In genomic region chr19:49685845-49686332, GRCh38 we compare ENCODE assay signal across 24 cellular contexts. TPM values are rescaled to one million over a fixed set of nuclear protein-coding genes. Genes with fewer than 3 reads are reported as not detected.
DNase-seq lines count a peak whose midpoint lies in the region; ATAC-seq and TF ChIP-seq lines count a peak whose summit lies in the region.
"Had no signal": no experiment of that assay in that cellular context is flagged by ENCODE, and none has a peak within 500 bp of the region (broad histone marks: within the 10 kb centered on the region; RNA-seq: fewer than 3 reads in every experiment).

No MANE protein-coding gene starts in this region.

- peaks cover 27% of the 10 kb centered on the region for H3K36me3 Mint-ChIP-seq in T-helper 1 cell treated with Interleukin-12 subunit alpha and Interleukin-12 subunit beta and Interleukin-4 antibody, amounts not matched to agents 30 μg/mL and 1 μg/mL, for 36 hours (ENCODE audit: low read depth)
- H3K36me3 Mint-ChIP-seq in neural progenitor cell (peaks cover 21% of the 10 kb centered on the region), osteocyte (ENCODE audit: unreplicated experiment) (peaks cover 19% of the 10 kb centered on the region), nephron progenitor cell (ENCODE audit: low read depth) (peaks cover 45% of the 10 kb centered on the region)

- H2AFZ ChIP-seq in neural progenitor cell (replicated peaks), result no peak overlapping the region

- no peaks in the 10 kb centered on the region for H3K27me3 ChIP-seq in neural progenitor cell

- H3K27ac ChIP-seq in angular gyrus (ENCODE audit: low read depth, low read length) (peak overlapping the region; percentile 26), neural progenitor cell (no peak overlapping the region)
- H3K27ac ChIP-seq: stomach had no signal

- peak overlapping the region; percentile 41 for H3K27ac Mint-ChIP-seq in T-helper 1 cell treated with Interleukin-12 subunit alpha and Interleukin-12 subunit beta and Interleukin-4 antibody, amounts not matched to agents 30 μg/mL and 1 μg/mL, for 36 hours
- H3K27ac Mint-ChIP-seq in neural progenitor cell (no peak overlapping the region), osteocyte (ENCODE audit: unreplicated experiment) (no peak overlapping the region), nephron progenitor cell (no peak overlapping the region)
- H3K27ac Mint-ChIP-seq: activated T-helper 2 cell treated with anti-CD3 and anti-CD28 coated beads, Interferon-gamma antibody, Interleukin-2, Interleukin-4, amounts not matched to agents 10 μg/mL and 5 μg/mL and 100 μg/mL, durations not matched to agents 14 hours and 24 hours and 36 hours had no signal

- no peak overlapping the region for H3K4me3 Mint-ChIP-seq in T-helper 1 cell treated with Interleukin-12 subunit alpha and Interleukin-12 subunit beta and Interleukin-4 antibody, amounts not matched to agents 30 μg/mL and 1 μg/mL, for 36 hours
- peak overlapping the region; percentile 43 for H3K4me3 Mint-ChIP-seq in neural progenitor cell
- no peak overlapping the region for H3K4me3 Mint-ChIP-seq in osteocyte (ENCODE audit: unreplicated experiment)
- no peak overlapping the region for H3K4me3 Mint-ChIP-seq in nephron progenitor cell
- H3K4me3 Mint-ChIP-seq: naive thymus-derived CD8-positive, alpha-beta T cell had no signal

- H3K27me3 Mint-ChIP-seq in T-helper 1 cell treated with Interleukin-12 subunit alpha and Interleukin-12 subunit beta and Interleukin-4 antibody, amounts not matched to agents 30 μg/mL and 1 μg/mL, for 36 hours (ENCODE audit: low read depth), result peaks cover 7% of the 10 kb centered on the region
- peaks cover 8% of the 10 kb centered on the region for H3K27me3 Mint-ChIP-seq in neural progenitor cell (ENCODE audit: insufficient read depth, low read depth)
- no peaks in the 10 kb centered on the region for H3K27me3 Mint-ChIP-seq in osteocyte (ENCODE audit: unreplicated experiment)
- no peaks in the 10 kb centered on the region for H3K27me3 Mint-ChIP-seq in nephron progenitor cell (ENCODE audit: low read depth, poor library complexity)

- DNase-seq in T-helper 1 cell, result no peak
- no peak for DNase-seq in neural progenitor cell (ENCODE audit: low spot score)
- DNase-seq in osteocyte (ENCODE audit: extremely low spot score, unreplicated experiment), result no peak
- DNase-seq in nephron progenitor cell, result no peak
- DNase-seq: activated CD4-positive, alpha-beta T cell treated with anti-CD3 and anti-CD28 coated beads for 48 hours; cerebellar nuclear complex; DMS79 treated with DMSO at 0.1 percent for 48 hours; effector CD4-positive, alpha-beta T cell; kidney glomerular epithelial cell; naive thymus-derived CD8-positive, alpha-beta T cell; NCI-H146; NCI-H2171 treated with DMSO at 0.1 percent for 48 hours; NCI-H69; Right ventricle myocardium superior; stimulated activated CD4-positive, alpha-beta T cell treated with anti-CD3 and anti-CD28 coated beads, Interleukin-1b, Interleukin-23, amount 100 ng/mL, for 48 hours; stomach; SW 1271 had no signal

- no peak for ATAC-seq in GM18505 (IDR thresholded peaks at IDR 0.05; ENCODE audit: unreplicated experiment)
- no peak for ATAC-seq in HG03432 (IDR thresholded peaks at IDR 0.05; ENCODE audit: unreplicated experiment)
- ATAC-seq: gastroesophageal sphincter; naive thymus-derived CD8-positive, alpha-beta T cell had no signal

- H3F3A ChIP-seq in neural progenitor cell (ENCODE audit: low read depth), result peaks cover 81% of the 10 kb centered on the region

- H3K4me1 Mint-ChIP-seq in T-helper 1 cell treated with Interleukin-12 subunit alpha and Interleukin-12 subunit beta and Interleukin-4 antibody, amounts not matched to agents 30 μg/mL and 1 μg/mL, for 36 hours (ENCODE audit: low read depth), result peaks cover 18% of the 10 kb centered on the region
- peaks cover 30% of the 10 kb centered on the region for H3K4me1 Mint-ChIP-seq in neural progenitor cell
- H3K4me1 Mint-ChIP-seq in osteocyte (ENCODE audit: unreplicated experiment), result peaks cover 17% of the 10 kb centered on the region
- peaks cover 55% of the 10 kb centered on the region for H3K4me1 Mint-ChIP-seq in nephron progenitor cell

- H3K4me3 ChIP-seq in neural progenitor cell, result no peak overlapping the region
- H3K4me3 ChIP-seq: stomach had no signal

- H3K9me3 ChIP-seq in neural progenitor cell (ENCODE audit: low read depth), result no peaks in the 10 kb centered on the region
- H3K9me3 ChIP-seq: esophagus muscularis mucosa, gastroesophageal sphincter, stomach had no signal

- H3K9me3 Mint-ChIP-seq in T-helper 1 cell treated with Interleukin-12 subunit alpha and Interleukin-12 subunit beta and Interleukin-4 antibody, amounts not matched to agents 30 μg/mL and 1 μg/mL, for 36 hours, result no peaks in the 10 kb centered on the region
- H3K9me3 Mint-ChIP-seq in neural progenitor cell, result no peaks in the 10 kb centered on the region
- no peaks in the 10 kb centered on the region for H3K9me3 Mint-ChIP-seq in osteocyte (ENCODE audit: unreplicated experiment)
- no peaks in the 10 kb centered on the region for H3K9me3 Mint-ChIP-seq in nephron progenitor cell
- H3K9me3 Mint-ChIP-seq: activated T-helper 2 cell treated with anti-CD3 and anti-CD28 coated beads, Interferon-gamma antibody, Interleukin-2, Interleukin-4, amounts not matched to agents 10 μg/mL and 5 μg/mL and 100 μg/mL, durations not matched to agents 14 hours and 24 hours and 36 hours; naive thymus-derived CD8-positive, alpha-beta T cell had no signal

- peaks cover 18% of the 10 kb centered on the region for H3K4me1 ChIP-seq in neural progenitor cell

- H3K79me2 ChIP-seq in neural progenitor cell (ENCODE audit: low read depth), result peaks cover 50% of the 10 kb centered on the region

- H3K36me3 ChIP-seq in neural progenitor cell, result peaks cover 5% of the 10 kb centered on the region

- TF ChIP-seq CTCF in neural progenitor cell (IDR thresholded peaks at IDR 0.05) (no peak), osteocyte (IDR thresholded peaks at IDR 0.05) (no peak), nephron progenitor cell (IDR thresholded peaks at IDR 0.05) (no peak)

- peak; percentile 40 for TF ChIP-seq POLR2A in GM18505 (IDR thresholded peaks at IDR 0.05; ENCODE audit: borderline replicate concordance, extremely low read depth, insufficient read depth, insufficient read length)

- no peak overlapping the region for H3K4me2 ChIP-seq in neural progenitor cell

- peaks cover 86% of the 10 kb centered on the region for H4K20me1 ChIP-seq in neural progenitor cell (ENCODE audit: low read depth)

- no peak overlapping the region for H3K9ac ChIP-seq in neural progenitor cell

RNA-seq across cellular contexts. Expression of gene ADM5, which starts 3.5 kb away (rescaled TPM):
- total RNA-seq in neural progenitor cell (ENCODE audit: low replicate concordance) (6.0 and 9.4 TPM in 2 replicates), osteocyte (0.73 and 1.5 TPM in 2 replicates)

RNA-seq across cellular contexts. Expression of gene CPT1C, which starts 5.0 kb away (rescaled TPM):
- total RNA-seq in neural progenitor cell (ENCODE audit: low replicate concordance), result 51.7 and 105 TPM in 2 replicates
- total RNA-seq in osteocyte, result 44.2 and 48.8 TPM in 2 replicates

RNA-seq across cellular contexts. Expression of gene PRMT1, which starts 8.8 kb away (rescaled TPM):
- 480 and 755 TPM in 2 replicates for total RNA-seq in neural progenitor cell (ENCODE audit: low replicate concordance)
- total RNA-seq in osteocyte, result 121 and 126 TPM in 2 replicates

RNA-seq across cellular contexts. Expression of gene BCL2L12, which starts 20.2 kb away (rescaled TPM):
- total RNA-seq in neural progenitor cell (ENCODE audit: low replicate concordance) (6.1 and 41.8 TPM in 2 replicates), osteocyte (23.6 and 29.3 TPM in 2 replicates)

RNA-seq across cellular contexts. Expression of gene IRF3, which starts 20.2 kb away (rescaled TPM):
- 29.5 and 65.1 TPM in 2 replicates for total RNA-seq in neural progenitor cell (ENCODE audit: low replicate concordance)
- 80.9 and 88.9 TPM in 2 replicates for total RNA-seq in osteocyte
